ENCODE assay signal across 27 cellular contexts in the genomic region with DNA sequence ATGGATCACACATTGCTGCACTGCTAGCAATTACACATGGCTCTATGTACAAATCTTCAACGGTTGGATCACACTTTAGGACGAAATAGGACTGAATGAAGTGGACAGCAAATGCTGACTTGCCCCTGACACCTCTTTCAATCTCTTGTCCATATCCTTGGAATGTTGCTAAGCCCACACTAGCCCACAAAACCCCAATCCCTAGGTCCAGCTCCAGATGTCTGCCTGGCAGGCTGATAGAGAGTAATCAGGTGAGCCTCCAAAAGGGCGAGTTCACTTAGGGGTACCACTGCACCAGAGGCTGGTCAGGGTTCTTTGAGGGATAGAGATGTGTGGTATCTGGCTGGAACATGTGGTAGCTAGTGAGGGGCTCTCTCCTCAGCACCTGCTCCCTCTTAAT. TPM values are rescaled to one million over a fixed set of nuclear protein-coding genes. Genes with fewer than 3 reads are reported as not detected.
DNase-seq lines count a peak whose midpoint lies in the region; ATAC-seq, FAIRE-seq and TF ChIP-seq lines count a peak whose summit lies in the region.
"Had no signal": no experiment of that assay in that cellular context is flagged by ENCODE, and none has a peak within 500 bp of the region (broad histone marks: within the 10 kb centered on the region; RNA-seq: fewer than 3 reads in every experiment).

No MANE protein-coding gene starts in this region.

- 4% methylated on average over 3 of the region's 3 CpGs for WGBS in K562 (ENCODE audit: insufficient coverage, low coverage, missing lambda C conversion rate)
- WGBS in endodermal cell (ENCODE audit: insufficient coverage in 1 of 2, insufficient read length in 1 of 2), 2 experiments, result 74 to 79% methylated on average over 3 of the region's 3 CpGs

- H3K27ac ChIP-seq in K562 (ENCODE audit: extremely low read depth, low read depth, low read length), result no peak overlapping the region
- H3K27ac ChIP-seq in endodermal cell (ENCODE audit: low read depth, low read length), result no peak overlapping the region
- H3K27ac ChIP-seq: BLaER1 had no signal

- TF ChIP-seq CTCF in natural killer cell (IDR thresholded peaks at IDR 0.05) (no peak), K562 (IDR thresholded peaks at IDR 0.05 in 2 of 3, conservative IDR thresholded peaks at IDR 0.05 in 1 of 3; ENCODE audit: insufficient read depth in 2 of 3, low read depth in 1 of 3, low read length in 3 of 3) (no peak), endodermal cell (conservative IDR thresholded peaks at IDR 0.05) (no peak)

- POLR2A ChIA-PET in K562 (lab: Yijun Ruan, JAX), result interaction anchor here (0.9 to 1.2 kb wide), 2 partner anchors 8 to 138 kb away, joined by 3 read pairs; no protein-coding TSS in a partner anchor

- no peak for TF ChIP-seq RAD21 in K562 (CRISPR knock-in tag; conservative IDR thresholded peaks at IDR 0.05 in 1 of 2, IDR thresholded peaks at IDR 0.05 in 1 of 2)

- no peaks in the 10 kb centered on the region for H3K9me1 ChIP-seq in K562 (ENCODE audit: control insufficient read depth, insufficient read depth, low read length)

- BruUV-seq in K562 (replicated peaks; lab: Mats Ljungman, UMichigan), result no TSS peak

- peaks cover 30 to 56% of the 10 kb centered on the region in 2 donors for H3K27me3 Mint-ChIP-seq in natural killer cell treated with Interleukin-12 subunit alpha and Interleukin-12 subunit beta and Interleukin-15 and Interleukin-18, amount 100 ng/mL, for 72 hours
- H3K27me3 Mint-ChIP-seq in natural killer cell (ENCODE audit: low read depth in 2 of 2), result peaks cover 25 to 40% of the 10 kb centered on the region in 2 donors
- H3K27me3 Mint-ChIP-seq in endodermal cell (ENCODE audit: insufficient read depth), result peaks cover 17% of the 10 kb centered on the region

- no peak overlapping the region for H3K27ac Mint-ChIP-seq in natural killer cell treated with Interleukin-12 subunit alpha and Interleukin-12 subunit beta and Interleukin-15 and Interleukin-18, amount 100 ng/mL, for 72 hours
- no peak overlapping the region for H3K27ac Mint-ChIP-seq in natural killer cell
- no peak overlapping the region for H3K27ac Mint-ChIP-seq in endodermal cell
- H3K27ac Mint-ChIP-seq: CD14-positive monocyte; CD4-positive, alpha-beta memory T cell; CD4-positive, CD25-positive, alpha-beta regulatory T cell had no signal

- in situ Hi-C loops in K562 (cut with MboI), result no loop called here

- TF ChIP-seq EP300 in K562 (IDR thresholded peaks at IDR 0.05; ENCODE audit: low read length), result no peak

- no peaks in the 10 kb centered on the region for H3K36me3 ChIP-seq in K562 (ENCODE audit: control insufficient read depth, insufficient read depth, low read length)
- no peaks in the 10 kb centered on the region for H3K36me3 ChIP-seq in endodermal cell (ENCODE audit: control insufficient read depth, insufficient read depth, low read length)
- H3K36me3 ChIP-seq: BE2C, BLaER1 had no signal

- peak; percentile 31 to 36 for ATAC-seq in natural killer cell treated with Interleukin-12 subunit alpha and Interleukin-12 subunit beta and Interleukin-15 and Interleukin-18, amount 100 ng/mL, for 72 hours
- ATAC-seq in natural killer cell, result no peak
- peak; percentile 32 for ATAC-seq in K562
- ATAC-seq in GM21381 (IDR thresholded peaks at IDR 0.05; ENCODE audit: unreplicated experiment), result no peak
- ATAC-seq: GM12878 had no signal

- H3K4me3 Mint-ChIP-seq in natural killer cell treated with Interleukin-12 subunit alpha and Interleukin-12 subunit beta and Interleukin-15 and Interleukin-18, amount 100 ng/mL, for 72 hours, result no peak overlapping the region
- H3K4me3 Mint-ChIP-seq in natural killer cell (no peak overlapping the region), endodermal cell (no peak overlapping the region)
- H3K4me3 Mint-ChIP-seq: CD14-positive monocyte; CD4-positive, alpha-beta memory T cell; CD4-positive, CD25-positive, alpha-beta regulatory T cell had no signal

- H3K79me2 ChIP-seq in K562 (ENCODE audit: control insufficient read depth, insufficient read depth, low read length), result no peaks in the 10 kb centered on the region

- CTCF ChIA-PET in K562 (lab: Yijun Ruan, JAX; ENCODE audit: low intra/inter-chr PET ratio), result no interaction called here

- FAIRE-seq in K562 (lab: Jason Lieb, UNC), result no peak
- FAIRE-seq: GM12878, GM12892, GM18507 had no signal

- peaks cover 3 to 13% of the 10 kb centered on the region in 2 experiments; a peak in 3 of 5 replicates for H3K27me3 ChIP-seq in K562 (ENCODE audit: control insufficient read depth in 2 of 2, insufficient read depth in 2 of 2, low read length in 2 of 2)
- peaks cover 18% of the 10 kb centered on the region for H3K27me3 ChIP-seq in endodermal cell (ENCODE audit: control insufficient read depth, insufficient read depth, low read length, poor library complexity, severe bottlenecking)
- H3K27me3 ChIP-seq: BE2C, BLaER1 had no signal

- H3K9me3 ChIP-seq in K562 (replicated peaks; ENCODE audit: control insufficient read depth, insufficient read depth, low read depth, low read length) (no peaks in the 10 kb centered on the region), endodermal cell (ENCODE audit: control insufficient read depth, low read length) (no peaks in the 10 kb centered on the region)
- H3K9me3 ChIP-seq: BE2C, BLaER1, Caco-2 had no signal

- H3K9ac ChIP-seq in K562 (ENCODE audit: insufficient read depth in 1 of 2, low read depth in 2 of 2, low read length in 2 of 2) (no peak overlapping the region), endodermal cell (ENCODE audit: extremely low read depth, low read length, poor library complexity, severe bottlenecking) (no peak overlapping the region)
- H3K9ac ChIP-seq: BLaER1 had no signal

- DNase-seq in natural killer cell treated with Interleukin-12 subunit alpha and Interleukin-12 subunit beta and Interleukin-15 and Interleukin-18, amount 100 ng/mL, for 72 hours (ENCODE audit: low spot score), result no peak
- DNase-seq in natural killer cell (no peak), K562 (ENCODE audit: extremely low read depth in 1 of 4, low spot score in 3 of 4) (no peak), myocyte (ENCODE audit: low read depth) (peak; percentile 5), endodermal cell (no peak)
- no peak for DNase-seq in stimulated activated CD4-positive, alpha-beta T cell treated with anti-CD3 and anti-CD28 coated beads, Interleukin-4, amount 100 ng/mL, for 4 hours
- DNase-seq: 8988T; ACHN; BE2C; C1 segment of cervical spinal cord; Caco-2; Calu3; CD4-positive, alpha-beta memory T cell; CD4-positive, CD25-positive, alpha-beta regulatory T cell; DMS 273 treated with DMSO at 0.1 percent for 48 hours; DMS153; DMS53; DMS79; DND-41; EL; GDM1 had no signal

- H3K4me2 ChIP-seq in K562 (ENCODE audit: insufficient read depth, low read length), result no peak overlapping the region
- H3K4me2 ChIP-seq: BLaER1 had no signal

- H4K20me1 ChIP-seq in K562 (replicated peaks; ENCODE audit: control insufficient read depth, insufficient read depth, low read length), result no peaks in the 10 kb centered on the region
- H4K20me1 ChIP-seq: BLaER1 had no signal

- H3K4me1 Mint-ChIP-seq in natural killer cell treated with Interleukin-12 subunit alpha and Interleukin-12 subunit beta and Interleukin-15 and Interleukin-18, amount 100 ng/mL, for 72 hours (ENCODE audit: low read depth in 2 of 2), result no peaks in the 10 kb centered on the region
- H3K4me1 Mint-ChIP-seq in natural killer cell, result no peaks in the 10 kb centered on the region
- no peaks in the 10 kb centered on the region for H3K4me1 Mint-ChIP-seq in endodermal cell
- H3K4me1 Mint-ChIP-seq: CD14-positive monocyte; CD4-positive, alpha-beta memory T cell; CD4-positive, CD25-positive, alpha-beta regulatory T cell had no signal

- no peak overlapping the region for H2AFZ ChIP-seq in K562 (ENCODE audit: low read depth, low read length)

- H3K4me1 ChIP-seq in K562 (replicated peaks in 1 of 2; ENCODE audit: control insufficient read depth in 2 of 2, insufficient read depth in 2 of 2, low read length in 2 of 2) (no peaks in the 10 kb centered on the region), endodermal cell (ENCODE audit: control insufficient read depth, insufficient read depth, low read length) (no peaks in the 10 kb centered on the region)
- H3K4me1 ChIP-seq: BE2C, BLaER1, Caco-2 had no signal

- intact Hi-C loops in natural killer cell (cut with micrococcal nuclease) (no loop called here), K562 (cut with micrococcal nuclease) (no loop called here)

- TF ChIP-seq POLR2A in K562 (conservative IDR thresholded peaks at IDR 0.05), result no peak

- H3K4me3 ChIP-seq in K562, result no peak overlapping the region
- no peak overlapping the region for H3K4me3 ChIP-seq in endodermal cell (ENCODE audit: low read length)
- H3K4me3 ChIP-seq: BLaER1, GM12878 had no signal

- no peaks in the 10 kb centered on the region for H3K36me3 Mint-ChIP-seq in natural killer cell treated with Interleukin-12 subunit alpha and Interleukin-12 subunit beta and Interleukin-15 and Interleukin-18, amount 100 ng/mL, for 72 hours
- H3K36me3 Mint-ChIP-seq in natural killer cell (no peaks in the 10 kb centered on the region), endodermal cell (ENCODE audit: low read depth) (no peaks in the 10 kb centered on the region)
- H3K36me3 Mint-ChIP-seq: CD14-positive monocyte; CD4-positive, alpha-beta memory T cell; CD4-positive, CD25-positive, alpha-beta regulatory T cell had no signal

- no peaks in the 10 kb centered on the region for H3K9me3 Mint-ChIP-seq in natural killer cell treated with Interleukin-12 subunit alpha and Interleukin-12 subunit beta and Interleukin-15 and Interleukin-18, amount 100 ng/mL, for 72 hours
- H3K9me3 Mint-ChIP-seq in natural killer cell, result no peaks in the 10 kb centered on the region
- H3K9me3 Mint-ChIP-seq in endodermal cell, result no peaks in the 10 kb centered on the region
- H3K9me3 Mint-ChIP-seq: CD4-positive, alpha-beta memory T cell; CD4-positive, CD25-positive, alpha-beta regulatory T cell had no signal

RNA-seq across cellular contexts. Expression of gene FHOD3, which starts 18.5 kb away (rescaled TPM):
- total RNA-seq in natural killer cell treated with Interleukin-12 subunit alpha and Interleukin-12 subunit beta and Interleukin-15 and Interleukin-18, amount 100 ng/mL, for 72 hours, result not detected
- total RNA-seq in natural killer cell (not detected), K562 (2014; rRNA removed) (not detected in 2 replicates), K562 (2014; rRNA removed; fragmentation: Illumina TruSeq; extraction: Trizol) (not detected in 2 replicates), K562 (2015; rRNA removed; fragmentation: Illumina TruSeq; extraction: Trizol) (not detected in 2 replicates), K562 (2021) (0.11 TPM in 1 of 2 replicates, not detected in the other), myocyte (23.2 and 57.5 TPM in 2 replicates), endodermal cell (1 to 10 TPM; 2.8 to 3.1 TPM)
- total RNA-seq in K562 (2011; cell fraction: chromatin; rRNA removed; ENCODE audit: low replicate concordance), result not detected in 2 replicates
- not detected in 2 replicates for total RNA-seq in K562 (2011; cell fraction: nucleolus; rRNA removed)
- not detected in 2 replicates for total RNA-seq in K562 (2011; cell fraction: nucleoplasm; rRNA removed)
- polyA plus RNA-seq in K562 (2011; rRNA removed) (not detected in 2 replicates), K562 (2014; fragmentation: Illumina TruSeq; extraction: Trizol) (not detected in 2 replicates), K562 (2014; fragmentation: Nextera tagmentation; extraction: Ambion mirVana) (not detected), K562 (2014; rRNA removed) (not detected in 2 replicates)
- polyA plus RNA-seq in K562 (2011; cell fraction: cytosol; rRNA removed), result not detected in 2 replicates
- not detected in 2 replicates for polyA plus RNA-seq in K562 (2011; cell fraction: nucleus; rRNA removed)
- 0.08 TPM in 1 of 2 replicates, not detected in the other for polyA plus RNA-seq in K562 (2012)
- polyA minus RNA-seq in K562 (2011; rRNA and poly(A)+ RNA removed), result not detected in 2 replicates
- not detected in 2 replicates for polyA minus RNA-seq in K562 (2011; cell fraction: cytosol; rRNA and poly(A)+ RNA removed)
- polyA minus RNA-seq in K562 (2011; cell fraction: nucleus; rRNA and poly(A)+ RNA removed), result not detected in 2 replicates
- 21.4 TPM for polyA plus RNA-seq in myocyte (2012)
- 20.7 TPM for polyA plus RNA-seq in endodermal cell (2013, experiment 1 of 2)
- polyA plus RNA-seq in endodermal cell (2013, experiment 2 of 2), result 21.9 TPM
- total RNA-seq: Caco-2; CD4-positive, alpha-beta memory T cell; CD4-positive, CD25-positive, alpha-beta regulatory T cell had no signal
- polyA plus RNA-seq: CD14-positive monocyte; CD4-positive, alpha-beta memory T cell; CD4-positive, CD25-positive, alpha-beta regulatory T cell had no signal

Comparison
In these comparisons a context has a peak if more than half of its experiments do, and no peak if none do; other contexts are left out.
1. ATAC-seq: peak in natural killer cell treated with Interleukin-12 subunit alpha and Interleukin-12 subunit beta and Interleukin-15 and Interleukin-18, amount 100 ng/mL, for 72 hours (2 of 2) and K562 (single experiment); none in natural killer cell (0 of 3) and GM21381 (single experiment).